Comparison of ENCODE assay signal across 1 cellular context in genomic region chr9:123864291-123864690, GRCh38.
TF ChIP-seq lines count a peak whose summit lies in the region.

No MANE protein-coding gene starts in this region.

TF ChIP-seq in H1, 55 proteins besides CTCF, POLR2A, EP300 and RAD21 (continued from another document):
- TF ChIP-seq, protein P1, sequence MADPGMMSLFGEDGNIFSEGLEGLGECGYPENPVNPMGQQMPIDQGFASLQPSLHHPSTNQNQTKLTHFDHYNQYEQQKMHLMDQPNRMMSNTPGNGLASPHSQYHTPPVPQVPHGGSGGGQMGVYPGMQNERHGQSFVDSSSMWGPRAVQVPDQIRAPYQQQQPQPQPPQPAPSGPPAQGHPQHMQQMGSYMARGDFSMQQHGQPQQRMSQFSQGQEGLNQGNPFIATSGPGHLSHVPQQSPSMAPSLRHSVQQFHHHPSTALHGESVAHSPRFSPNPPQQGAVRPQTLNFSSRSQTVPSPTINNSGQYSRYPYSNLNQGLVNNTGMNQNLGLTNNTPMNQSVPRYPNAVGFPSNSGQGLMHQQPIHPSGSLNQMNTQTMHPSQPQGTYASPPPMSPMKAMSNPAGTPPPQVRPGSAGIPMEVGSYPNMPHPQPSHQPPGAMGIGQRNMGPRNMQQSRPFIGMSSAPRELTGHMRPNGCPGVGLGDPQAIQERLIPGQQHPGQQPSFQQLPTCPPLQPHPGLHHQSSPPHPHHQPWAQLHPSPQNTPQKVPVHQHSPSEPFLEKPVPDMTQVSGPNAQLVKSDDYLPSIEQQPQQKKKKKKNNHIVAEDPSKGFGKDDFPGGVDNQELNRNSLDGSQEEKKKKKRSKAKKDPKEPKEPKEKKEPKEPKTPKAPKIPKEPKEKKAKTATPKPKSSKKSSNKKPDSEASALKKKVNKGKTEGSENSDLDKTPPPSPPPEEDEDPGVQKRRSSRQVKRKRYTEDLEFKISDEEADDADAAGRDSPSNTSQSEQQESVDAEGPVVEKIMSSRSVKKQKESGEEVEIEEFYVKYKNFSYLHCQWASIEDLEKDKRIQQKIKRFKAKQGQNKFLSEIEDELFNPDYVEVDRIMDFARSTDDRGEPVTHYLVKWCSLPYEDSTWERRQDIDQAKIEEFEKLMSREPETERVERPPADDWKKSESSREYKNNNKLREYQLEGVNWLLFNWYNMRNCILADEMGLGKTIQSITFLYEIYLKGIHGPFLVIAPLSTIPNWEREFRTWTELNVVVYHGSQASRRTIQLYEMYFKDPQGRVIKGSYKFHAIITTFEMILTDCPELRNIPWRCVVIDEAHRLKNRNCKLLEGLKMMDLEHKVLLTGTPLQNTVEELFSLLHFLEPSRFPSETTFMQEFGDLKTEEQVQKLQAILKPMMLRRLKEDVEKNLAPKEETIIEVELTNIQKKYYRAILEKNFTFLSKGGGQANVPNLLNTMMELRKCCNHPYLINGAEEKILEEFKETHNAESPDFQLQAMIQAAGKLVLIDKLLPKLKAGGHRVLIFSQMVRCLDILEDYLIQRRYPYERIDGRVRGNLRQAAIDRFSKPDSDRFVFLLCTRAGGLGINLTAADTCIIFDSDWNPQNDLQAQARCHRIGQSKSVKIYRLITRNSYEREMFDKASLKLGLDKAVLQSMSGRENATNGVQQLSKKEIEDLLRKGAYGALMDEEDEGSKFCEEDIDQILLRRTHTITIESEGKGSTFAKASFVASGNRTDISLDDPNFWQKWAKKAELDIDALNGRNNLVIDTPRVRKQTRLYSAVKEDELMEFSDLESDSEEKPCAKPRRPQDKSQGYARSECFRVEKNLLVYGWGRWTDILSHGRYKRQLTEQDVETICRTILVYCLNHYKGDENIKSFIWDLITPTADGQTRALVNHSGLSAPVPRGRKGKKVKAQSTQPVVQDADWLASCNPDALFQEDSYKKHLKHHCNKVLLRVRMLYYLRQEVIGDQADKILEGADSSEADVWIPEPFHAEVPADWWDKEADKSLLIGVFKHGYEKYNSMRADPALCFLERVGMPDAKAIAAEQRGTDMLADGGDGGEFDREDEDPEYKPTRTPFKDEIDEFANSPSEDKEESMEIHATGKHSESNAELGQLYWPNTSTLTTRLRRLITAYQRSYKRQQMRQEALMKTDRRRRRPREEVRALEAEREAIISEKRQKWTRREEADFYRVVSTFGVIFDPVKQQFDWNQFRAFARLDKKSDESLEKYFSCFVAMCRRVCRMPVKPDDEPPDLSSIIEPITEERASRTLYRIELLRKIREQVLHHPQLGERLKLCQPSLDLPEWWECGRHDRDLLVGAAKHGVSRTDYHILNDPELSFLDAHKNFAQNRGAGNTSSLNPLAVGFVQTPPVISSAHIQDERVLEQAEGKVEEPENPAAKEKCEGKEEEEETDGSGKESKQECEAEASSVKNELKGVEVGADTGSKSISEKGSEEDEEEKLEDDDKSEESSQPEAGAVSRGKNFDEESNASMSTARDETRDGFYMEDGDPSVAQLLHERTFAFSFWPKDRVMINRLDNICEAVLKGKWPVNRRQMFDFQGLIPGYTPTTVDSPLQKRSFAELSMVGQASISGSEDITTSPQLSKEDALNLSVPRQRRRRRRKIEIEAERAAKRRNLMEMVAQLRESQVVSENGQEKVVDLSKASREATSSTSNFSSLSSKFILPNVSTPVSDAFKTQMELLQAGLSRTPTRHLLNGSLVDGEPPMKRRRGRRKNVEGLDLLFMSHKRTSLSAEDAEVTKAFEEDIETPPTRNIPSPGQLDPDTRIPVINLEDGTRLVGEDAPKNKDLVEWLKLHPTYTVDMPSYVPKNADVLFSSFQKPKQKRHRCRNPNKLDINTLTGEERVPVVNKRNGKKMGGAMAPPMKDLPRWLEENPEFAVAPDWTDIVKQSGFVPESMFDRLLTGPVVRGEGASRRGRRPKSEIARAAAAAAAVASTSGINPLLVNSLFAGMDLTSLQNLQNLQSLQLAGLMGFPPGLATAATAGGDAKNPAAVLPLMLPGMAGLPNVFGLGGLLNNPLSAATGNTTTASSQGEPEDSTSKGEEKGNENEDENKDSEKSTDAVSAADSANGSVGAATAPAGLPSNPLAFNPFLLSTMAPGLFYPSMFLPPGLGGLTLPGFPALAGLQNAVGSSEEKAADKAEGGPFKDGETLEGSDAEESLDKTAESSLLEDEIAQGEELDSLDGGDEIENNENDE (IDR thresholded peaks at IDR 0.05; ENCODE audit: insufficient replicate concordance, low read length), result no peak
- TF ChIP-seq, protein P2, sequence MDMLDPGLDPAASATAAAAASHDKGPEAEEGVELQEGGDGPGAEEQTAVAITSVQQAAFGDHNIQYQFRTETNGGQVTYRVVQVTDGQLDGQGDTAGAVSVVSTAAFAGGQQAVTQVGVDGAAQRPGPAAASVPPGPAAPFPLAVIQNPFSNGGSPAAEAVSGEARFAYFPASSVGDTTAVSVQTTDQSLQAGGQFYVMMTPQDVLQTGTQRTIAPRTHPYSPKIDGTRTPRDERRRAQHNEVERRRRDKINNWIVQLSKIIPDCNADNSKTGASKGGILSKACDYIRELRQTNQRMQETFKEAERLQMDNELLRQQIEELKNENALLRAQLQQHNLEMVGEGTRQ (IDR thresholded peaks at IDR 0.05; ENCODE audit: low read length), result no peak
- TF ChIP-seq KDM4A (IDR thresholded peaks at IDR 0.05; ENCODE audit: low read depth, low read length, severe bottlenecking) (no peak), YY1 (IDR thresholded peaks at IDR 0.05; ENCODE audit: low read depth, low read length) (no peak), FOSL1 (IDR thresholded peaks at IDR 0.05; ENCODE audit: insufficient read depth, low read depth, low read length) (no peak), CEBPB (IDR thresholded peaks at IDR 0.05; ENCODE audit: low read depth, low read length) (no peak), EZH2 (IDR thresholded peaks at IDR 0.05; ENCODE audit: low read depth, low read length, severe bottlenecking) (no peak), CTBP2 (IDR thresholded peaks at IDR 0.05; ENCODE audit: borderline replicate concordance, insufficient read depth, insufficient read length, low read length) (no peak), SRF (IDR thresholded peaks at IDR 0.05; ENCODE audit: low read depth, low read length) (no peak), KDM1A (IDR thresholded peaks at IDR 0.05; ENCODE audit: borderline replicate concordance, low read length) (no peak), HDAC6 (IDR thresholded peaks at IDR 0.05; ENCODE audit: low read depth, low read length) (no peak), TAF1 (IDR thresholded peaks at IDR 0.05; ENCODE audit: low read depth, low read length) (no peak), CBX5 (IDR thresholded peaks at IDR 0.05; ENCODE audit: low read depth, low read length) (no peak), ASH2L (IDR thresholded peaks at IDR 0.05; ENCODE audit: low read length) (no peak)
TF ChIP-seq in H1: peak in this region for 0.
